10 cellular contexts compared by ENCODE assay signal in genomic region chr9:129278391-129279237, GRCh38.
A peak's percentile ranks its signal among the peaks of the same experiment; 100 is the strongest.
DNase-seq lines count a peak whose midpoint lies in the region; ATAC-seq and TF ChIP-seq lines count a peak whose summit lies in the region.
"Had no signal": no experiment of that assay in that cellular context is flagged by ENCODE, and none has a peak within 500 bp of the region (broad histone marks: within the 10 kb centered on the region; RNA-seq: fewer than 3 reads in every experiment).

No MANE protein-coding gene starts in this region.

- peak overlapping the region; percentile 18 for H3K4me2 ChIP-seq in neural progenitor cell

- H3K9ac ChIP-seq in neural progenitor cell = no peak overlapping the region

- TF ChIP-seq POLR2A in body of pancreas (IDR thresholded peaks at IDR 0.05) = no peak

- H3K36me3 ChIP-seq in body of pancreas (replicated peaks in 1 of 2; ENCODE audit: insufficient read depth in 1 of 2, low read depth in 2 of 2) (no peaks in the 10 kb centered on the region), neural progenitor cell (no peaks in the 10 kb centered on the region)

- H2AFZ ChIP-seq in neural progenitor cell (replicated peaks) = peak overlapping the region; percentile 29

- peak overlapping the region; percentile 18 for H3K4me3 Mint-ChIP-seq in neural progenitor cell
- H3K4me3 Mint-ChIP-seq in activated T-cell treated with anti-CD3 and anti-CD28 coated beads, Interleukin-2, amount 50 U/mL, for 72 hours = no peak overlapping the region
- H3K4me3 Mint-ChIP-seq: activated naive CD8-positive, alpha-beta T cell treated with anti-CD3 and anti-CD28 coated beads, Interleukin-2, amount 50 U/mL, for 24 hours; stimulated activated naive B cell treated with anti-CD40 and anti-IgM and Interleukin-4, amounts not matched to agents 10 μg/mL and 1 μg/mL and 100 μg/mL, for 72 hours had no signal

- DNase-seq in DMS53 (lab: John Stamatoyannopoulos, UW) (peak; percentile 89), NCI-H187 (lab: John Stamatoyannopoulos, UW) (peak; percentile 54 to 78), body of pancreas (peak in 3 of 4 donors; percentile 21 to 61 (median 57)), neural progenitor cell (ENCODE audit: low spot score) (peak; percentile 25), anterior cingulate cortex (lab: John Stamatoyannopoulos, UW) (no peak)
- DNase-seq in effector CD4-positive, alpha-beta T cell = no peak
- no peak for DNase-seq in activated T-cell treated with anti-CD3 and anti-CD28 coated beads, Interleukin-2, amount 50 U/mL, for 72 hours
- DNase-seq: activated naive CD8-positive, alpha-beta T cell treated with anti-CD3 and anti-CD28 coated beads, Interleukin-2, amount 50 U/mL, for 24 hours; stimulated activated naive B cell treated with anti-CD40 and anti-IgM and Interleukin-4, amounts not matched to agents 10 μg/mL and 1 μg/mL and 100 μg/mL, for 72 hours had no signal

- H4K20me1 ChIP-seq in neural progenitor cell (ENCODE audit: low read depth) = no peaks in the 10 kb centered on the region

- H3K9me3 ChIP-seq in body of pancreas (no peaks in the 10 kb centered on the region), neural progenitor cell (ENCODE audit: low read depth) (no peaks in the 10 kb centered on the region)

- H3K27me3 Mint-ChIP-seq in neural progenitor cell (ENCODE audit: insufficient read depth, low read depth) = peaks cover 13% of the 10 kb centered on the region
- H3K27me3 Mint-ChIP-seq in activated T-cell treated with anti-CD3 and anti-CD28 coated beads, Interleukin-2, amount 50 U/mL, for 72 hours (ENCODE audit: low read depth) = peaks cover 6% of the 10 kb centered on the region

- no peaks in the 10 kb centered on the region for H3K9me3 Mint-ChIP-seq in neural progenitor cell
- H3K9me3 Mint-ChIP-seq in activated T-cell treated with anti-CD3 and anti-CD28 coated beads, Interleukin-2, amount 50 U/mL, for 72 hours = no peaks in the 10 kb centered on the region
- H3K9me3 Mint-ChIP-seq: activated naive CD8-positive, alpha-beta T cell treated with anti-CD3 and anti-CD28 coated beads, Interleukin-2, amount 50 U/mL, for 24 hours; stimulated activated naive B cell treated with anti-CD40 and anti-IgM and Interleukin-4, amounts not matched to agents 10 μg/mL and 1 μg/mL and 100 μg/mL, for 72 hours had no signal

- H3K36me3 Mint-ChIP-seq in neural progenitor cell = no peaks in the 10 kb centered on the region
- no peaks in the 10 kb centered on the region for H3K36me3 Mint-ChIP-seq in activated T-cell treated with anti-CD3 and anti-CD28 coated beads, Interleukin-2, amount 50 U/mL, for 72 hours (ENCODE audit: insufficient read depth in 2 of 2)
- H3K36me3 Mint-ChIP-seq: stimulated activated naive B cell treated with anti-CD40 and anti-IgM and Interleukin-4, amounts not matched to agents 10 μg/mL and 1 μg/mL and 100 μg/mL, for 72 hours had no signal

- H3K4me1 ChIP-seq in body of pancreas = peaks cover 5% of the 10 kb centered on the region
- peaks cover 22% of the 10 kb centered on the region for H3K4me1 ChIP-seq in neural progenitor cell

- no peaks in the 10 kb centered on the region for H3K79me2 ChIP-seq in neural progenitor cell (ENCODE audit: low read depth)

- no peak for ATAC-seq in body of pancreas
- no peak for ATAC-seq in GM21381 (IDR thresholded peaks at IDR 0.05; ENCODE audit: unreplicated experiment)
- ATAC-seq in activated T-cell treated with anti-CD3 and anti-CD28 coated beads, Interleukin-2, amount 50 U/mL, for 72 hours (replicated peaks in 1 of 2) = no peak
- ATAC-seq: activated naive CD8-positive, alpha-beta T cell treated with anti-CD3 and anti-CD28 coated beads, Interleukin-2, amount 50 U/mL, for 24 hours; stimulated activated naive B cell treated with anti-CD40 and anti-IgM and Interleukin-4, amounts not matched to agents 10 μg/mL and 1 μg/mL and 100 μg/mL, for 72 hours had no signal

- peak overlapping the region; percentile 63 for H3K27ac Mint-ChIP-seq in neural progenitor cell
- no peak overlapping the region for H3K27ac Mint-ChIP-seq in activated T-cell treated with anti-CD3 and anti-CD28 coated beads, Interleukin-2, amount 50 U/mL, for 72 hours
- H3K27ac Mint-ChIP-seq: activated naive CD8-positive, alpha-beta T cell treated with anti-CD3 and anti-CD28 coated beads, Interleukin-2, amount 50 U/mL, for 24 hours; stimulated activated naive B cell treated with anti-CD40 and anti-IgM and Interleukin-4, amounts not matched to agents 10 μg/mL and 1 μg/mL and 100 μg/mL, for 72 hours had no signal

- 51 to 76% methylated on average over 5 to 16 of the region's 16 CpGs for WGBS in body of pancreas, 2 donors

- H3K4me3 ChIP-seq in body of pancreas (no peak overlapping the region), neural progenitor cell (no peak overlapping the region)

- intact Hi-C loops in body of pancreas (cut with DNase I) = no loop called here

- TF ChIP-seq CTCF in body of pancreas (IDR thresholded peaks at IDR 0.05) (no peak), neural progenitor cell (IDR thresholded peaks at IDR 0.05) (no peak)

- H3K4me1 Mint-ChIP-seq in neural progenitor cell = peaks cover 58% of the 10 kb centered on the region
- no peaks in the 10 kb centered on the region for H3K4me1 Mint-ChIP-seq in activated T-cell treated with anti-CD3 and anti-CD28 coated beads, Interleukin-2, amount 50 U/mL, for 72 hours (ENCODE audit: low read depth)
- H3K4me1 Mint-ChIP-seq: activated naive CD8-positive, alpha-beta T cell treated with anti-CD3 and anti-CD28 coated beads, Interleukin-2, amount 50 U/mL, for 24 hours had no signal

- H3F3A ChIP-seq in neural progenitor cell (ENCODE audit: low read depth) = peaks cover 12% of the 10 kb centered on the region

- no peak overlapping the region for H3K27ac ChIP-seq in body of pancreas
- no peak overlapping the region for H3K27ac ChIP-seq in neural progenitor cell

- H3K27me3 ChIP-seq in body of pancreas (no peaks in the 10 kb centered on the region), neural progenitor cell (no peaks in the 10 kb centered on the region)

Comparison
In these comparisons a context has a peak if more than half of its experiments do, and no peak if none do; other contexts are left out.
1. DNase-seq: peak in DMS53 (single experiment), NCI-H187 (2 of 2), body of pancreas (3 of 4) and neural progenitor cell (single experiment); none in effector CD4-positive, alpha-beta T cell (single experiment), activated T-cell treated with anti-CD3 and anti-CD28 coated beads, Interleukin-2, amount 50 U/mL, for 72 hours (0 of 2) and anterior cingulate cortex (0 of 58).